9 cellular contexts compared by ENCODE assay signal in the genomic region with DNA sequence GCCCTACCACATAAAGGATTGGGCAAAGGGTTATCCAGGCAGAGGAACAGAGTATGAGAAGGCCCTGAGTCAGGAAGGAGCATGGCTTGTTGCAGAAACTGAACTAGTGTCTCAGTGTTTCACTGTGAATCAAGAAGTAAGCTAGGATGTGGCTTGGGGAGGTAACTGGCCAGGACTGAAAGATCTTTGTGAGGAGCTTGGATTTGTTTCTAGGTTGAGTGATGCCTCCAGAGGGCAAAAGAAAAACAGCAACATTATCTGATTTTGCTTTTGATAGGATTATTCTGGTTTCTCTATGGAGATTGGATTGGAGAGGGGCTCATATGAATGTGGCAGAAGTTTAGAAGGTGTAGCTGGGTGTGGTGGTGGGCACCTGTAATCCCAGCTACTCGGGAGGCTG.
A peak's percentile ranks its signal among the peaks of the same experiment; 100 is the strongest.
DNase-seq lines count a peak whose midpoint lies in the region; ATAC-seq and TF ChIP-seq lines count a peak whose summit lies in the region.
"Had no signal": no experiment of that assay in that cellular context is flagged by ENCODE, and none has a peak within 500 bp of the region (broad histone marks: within the 10 kb centered on the region; RNA-seq: fewer than 3 reads in every experiment).

No MANE protein-coding gene starts in this region.

- peaks cover 1% of the 10 kb centered on the region for H3K9me3 Mint-ChIP-seq in glutamatergic neuron (ENCODE audit: unreplicated experiment)

- H3K27ac ChIP-seq in OCI-LY7 (ENCODE audit: low read depth, low read length, poor library complexity, severe bottlenecking) (no peak overlapping the region), left ventricle myocardium inferior (replicated peaks) (no peak overlapping the region), colonic mucosa (no peak overlapping the region)

- no peaks in the 10 kb centered on the region for H3K36me3 ChIP-seq in OCI-LY7 (ENCODE audit: insufficient read depth, low read length)
- H3K36me3 ChIP-seq in left ventricle myocardium inferior, result no peaks in the 10 kb centered on the region
- H3K36me3 ChIP-seq in colonic mucosa, result no peaks in the 10 kb centered on the region

- H3K9me2 ChIP-seq in OCI-LY7 (ENCODE audit: insufficient read depth, low read length), result no peaks in the 10 kb centered on the region

- H3K4me3 Mint-ChIP-seq in glutamatergic neuron (ENCODE audit: unreplicated experiment), result no peak overlapping the region

- H2AFZ ChIP-seq in OCI-LY7 (ENCODE audit: low read length), result peak overlapping the region; percentile 28; the same call in 1 of the 2 replicates

- no peaks in the 10 kb centered on the region for H4K20me1 ChIP-seq in OCI-LY7 (ENCODE audit: insufficient read depth, low read length)

- CTCF ChIA-PET in OCI-LY7 (lab: Charles Lee; ENCODE audit: unreplicated experiment), result interaction anchor here (1.6 kb wide), 1 partner anchor 308 kb away, joined by 6 read pairs; no protein-coding TSS in a partner anchor

- DNase-seq in COLO829 (ENCODE audit: low spot score) (peak; percentile 62), OCI-LY7 (ENCODE audit: low spot score) (peak; percentile 46), glutamatergic neuron (no peak), SKM-1 (lab: John Stamatoyannopoulos, UW; ENCODE audit: unreplicated experiment) (no peak), left ventricle myocardium inferior (no peak), hypothalamus (lab: John Stamatoyannopoulos, UW) (no peak), colonic mucosa (no peak)
- DNase-seq: occipital lobe had no signal

- peak; percentile 49 for ATAC-seq in GM21526 (IDR thresholded peaks at IDR 0.05; ENCODE audit: low FRiP score, unreplicated experiment)

- H3K4me1 ChIP-seq in OCI-LY7 (ENCODE audit: insufficient read depth, low read length, poor library complexity, severe bottlenecking) (peaks cover 9% of the 10 kb centered on the region), left ventricle myocardium inferior (peaks cover 12% of the 10 kb centered on the region), colonic mucosa (no peaks in the 10 kb centered on the region)

- POLR2A ChIA-PET in OCI-LY7 (lab: Charles Lee), result interaction anchor here (0.6 to 0.9 kb wide), 3 partner anchors 209 to 423 kb away, joined by 3 read pairs; no protein-coding TSS in a partner anchor

- no peaks in the 10 kb centered on the region for H3K36me3 Mint-ChIP-seq in glutamatergic neuron (ENCODE audit: unreplicated experiment)

- H3K27me3 ChIP-seq in left ventricle myocardium inferior (ENCODE audit: low read depth) (no peaks in the 10 kb centered on the region), colonic mucosa (no peaks in the 10 kb centered on the region)

- no peak overlapping the region for H3K4me2 ChIP-seq in OCI-LY7 (ENCODE audit: low read length)

- H3K4me3 ChIP-seq in OCI-LY7 (ENCODE audit: low read depth, low read length, poor library complexity, severe bottlenecking) (no peak overlapping the region), left ventricle myocardium inferior (no peak overlapping the region), colonic mucosa (no peak overlapping the region)

- no peaks in the 10 kb centered on the region for H3K79me2 ChIP-seq in OCI-LY7 (ENCODE audit: insufficient read depth, low read depth, low read length)

- no peak overlapping the region for H3K9ac ChIP-seq in colonic mucosa (ENCODE audit: low read depth in 2 of 2, low read length in 2 of 2)

- TF ChIP-seq CTCF in OCI-LY7 (conservative IDR thresholded peaks at IDR 0.05; ENCODE audit: low read length) (peak; percentile 69), glutamatergic neuron (IDR thresholded peaks at IDR 0.05; ENCODE audit: partially characterized antibody, unreplicated experiment) (peak; percentile 25), left ventricle myocardium inferior (IDR thresholded peaks at IDR 0.05; ENCODE audit: borderline replicate concordance) (no peak), colonic mucosa (IDR thresholded peaks at IDR 0.05) (no peak)

- H3K4me1 Mint-ChIP-seq in glutamatergic neuron (ENCODE audit: low read depth, unreplicated experiment), result peaks cover 11% of the 10 kb centered on the region

- intact Hi-C loops in OCI-LY7 (cut with micrococcal nuclease; ENCODE audit: unreplicated experiment) (loop anchor here (5.0 kb wide), 3 partner anchors 140 to 260 kb away; partner anchors contain the start of gene HDAC9), left ventricle myocardium inferior (cut with micrococcal nuclease) (loop anchor here (2.0 to 5.0 kb wide), 2 partner anchors 209 to 310 kb away; no protein-coding TSS in a partner anchor), colonic mucosa (cut with DNase I) (loop anchor here (5.0 kb wide), 1 partner anchor 215 kb away; no protein-coding TSS in a partner anchor)

- H3K27me3 Mint-ChIP-seq in glutamatergic neuron (ENCODE audit: unreplicated experiment), result peaks cover 2% of the 10 kb centered on the region

- H3K9me3 ChIP-seq in OCI-LY7 (ENCODE audit: low read length) (no peaks in the 10 kb centered on the region), left ventricle myocardium inferior (replicated peaks) (no peaks in the 10 kb centered on the region), colonic mucosa (no peaks in the 10 kb centered on the region)

- no TSS peak for BruUV-seq in OCI-LY7 (replicated peaks; lab: Mats Ljungman, UMichigan)

- H3K27ac Mint-ChIP-seq in glutamatergic neuron (ENCODE audit: unreplicated experiment), result no peak overlapping the region

Comparison
In these comparisons a context has a peak if more than half of its experiments do, and no peak if none do; other contexts are left out.
1. DNase-seq: peak in COLO829 (single experiment) and OCI-LY7 (single experiment); none in glutamatergic neuron (single experiment), SKM-1 (single experiment), left ventricle myocardium inferior (single experiment), hypothalamus (0 of 51) and colonic mucosa (single experiment).
2. CTCF ChIP-seq: peak in OCI-LY7 (single experiment) and glutamatergic neuron (single experiment); none in left ventricle myocardium inferior (single experiment) and colonic mucosa (single experiment).